In the genomic region with DNA sequence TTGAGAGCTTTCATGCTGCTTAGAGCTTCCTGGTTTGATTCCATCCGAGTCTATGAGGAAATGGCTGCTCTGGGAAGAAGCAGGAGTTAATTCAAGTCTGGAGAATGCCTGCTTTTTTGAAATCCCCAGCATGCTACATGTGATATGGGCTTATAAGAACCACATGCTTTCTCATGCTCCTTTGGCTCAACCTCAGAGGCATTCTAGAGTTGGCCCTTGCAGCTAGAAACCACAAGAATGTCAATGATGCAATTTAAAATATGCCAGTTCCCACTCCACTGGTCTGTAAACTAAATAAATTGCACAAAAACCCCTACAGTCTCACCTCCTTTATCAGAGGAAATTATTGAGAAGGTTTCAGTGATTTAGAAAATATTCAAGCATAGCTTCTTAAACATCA, we compare ENCODE assay signal across 10 cellular contexts.
A peak's percentile ranks its signal among the peaks of the same experiment; 100 is the strongest.
DNase-seq lines count a peak whose midpoint lies in the region; ATAC-seq and TF ChIP-seq lines count a peak whose summit lies in the region.
"Had no signal": no experiment of that assay in that cellular context is flagged by ENCODE, and none has a peak within 500 bp of the region (broad histone marks: within the 10 kb centered on the region; RNA-seq: fewer than 3 reads in every experiment).

No MANE protein-coding gene starts in this region.

- ATAC-seq in GM19395 (IDR thresholded peaks at IDR 0.05; ENCODE audit: unreplicated experiment) (no peak), HG03095 (IDR thresholded peaks at IDR 0.05; ENCODE audit: unreplicated experiment) (no peak)

- H3K27ac ChIP-seq in HL-60 (replicated peaks) = no peak overlapping the region
- H3K27ac ChIP-seq: heart right ventricle had no signal

- H3K27me3 ChIP-seq in HL-60 (ENCODE audit: insufficient read depth, poor library complexity, severe bottlenecking) = no peaks in the 10 kb centered on the region
- H3K27me3 ChIP-seq: heart right ventricle had no signal

- TF ChIP-seq CTCF in HL-60 (IDR thresholded peaks at IDR 0.05; ENCODE audit: insufficient read depth, low read length) = no peak

- DNase-seq in AG08396 (ENCODE audit: low spot score) = peak; percentile 68
- DNase-seq in HL-60 (ENCODE audit: low read depth in 1 of 2, low spot score in 1 of 2) = peak; percentile 55 to 63
- DNase-seq in SW480 (ENCODE audit: low spot score) = peak; percentile 72
- peak; percentile 99 for DNase-seq in iris pigment epithelial cell (ENCODE audit: low read depth)
- no peak for DNase-seq in HUDEP-2 (lab: John Stamatoyannopoulos, UW; ENCODE audit: unreplicated experiment in 76 of 76)
- no peak for DNase-seq in stimulated activated CD4-positive, alpha-beta T cell treated with anti-CD3 and anti-CD28 coated beads, Interleukin-2, amount 100 ng/mL, for 48 hours
- DNase-seq: heart right ventricle, NCI-H774 had no signal

- H3K4me3 ChIP-seq in HL-60 (replicated peaks; ENCODE audit: insufficient read depth, low read length) = no peak overlapping the region
- H3K4me3 ChIP-seq: heart right ventricle had no signal

Comparison
In these comparisons a context has a peak if more than half of its experiments do, and no peak if none do; other contexts are left out.
1. DNase-seq: peak in AG08396 (single experiment), HL-60 (2 of 2), SW480 (single experiment) and iris pigment epithelial cell (single experiment); none in HUDEP-2 (0 of 76) and stimulated activated CD4-positive, alpha-beta T cell treated with anti-CD3 and anti-CD28 coated beads, Interleukin-2, amount 100 ng/mL, for 48 hours (0 of 2).